Comparison of ENCODE assay signal across 8 cellular contexts in the genomic region with DNA sequence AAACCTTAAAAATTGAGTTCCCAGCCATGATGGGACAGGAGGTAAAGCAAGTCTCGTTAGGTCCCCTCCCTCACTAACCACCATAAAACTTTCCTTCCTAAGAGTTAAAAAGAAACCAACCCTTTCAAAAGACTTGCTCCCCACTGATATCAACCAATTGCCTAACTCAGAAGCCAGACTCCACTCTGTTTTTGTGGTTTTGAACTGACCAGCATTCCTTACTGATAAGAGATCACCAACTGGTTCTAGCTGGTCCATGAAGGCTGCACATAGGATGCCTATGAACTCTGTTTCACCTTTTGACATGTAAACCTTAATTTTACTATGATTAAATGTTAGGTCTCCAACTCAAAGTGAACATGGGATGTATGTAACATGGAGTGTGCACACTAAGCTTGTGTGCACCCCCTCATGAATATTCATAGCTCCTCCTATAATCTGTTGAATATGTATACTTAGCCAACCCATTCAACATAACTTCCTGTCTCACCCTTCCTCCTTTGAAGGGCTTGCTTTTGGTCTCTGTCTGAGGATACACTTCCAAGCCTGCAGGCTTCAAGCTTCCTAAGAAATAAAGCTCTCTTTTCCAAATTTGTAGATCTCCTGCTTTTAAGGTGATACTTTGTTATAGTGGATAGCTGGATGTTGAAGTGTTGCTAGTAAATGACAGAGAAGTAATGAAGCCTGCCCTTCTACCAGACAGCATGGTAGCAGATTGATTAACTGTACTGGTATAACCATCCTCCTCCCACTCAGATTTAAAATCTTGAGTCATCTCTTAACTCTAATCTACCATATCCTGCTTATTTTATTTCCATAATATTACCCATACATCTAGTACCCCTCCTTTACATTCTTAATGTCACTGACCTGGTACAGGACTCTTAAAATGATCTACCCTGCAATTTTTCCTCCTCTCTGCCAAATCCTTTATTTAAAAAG.
DNase-seq lines count a peak whose midpoint lies in the region; ATAC-seq, FAIRE-seq and TF ChIP-seq lines count a peak whose summit lies in the region.

No MANE protein-coding gene starts in this region.

- H2AK5ac ChIP-seq in mesenchymal stem cell (ENCODE audit: low read length, severe bottlenecking) = no peak overlapping the region

- no peak overlapping the region for H2BK120ac ChIP-seq in mesenchymal stem cell (ENCODE audit: low read depth, low read length)

- no peak overlapping the region for H4K8ac ChIP-seq in mesenchymal stem cell (ENCODE audit: low read length)

- no peak overlapping the region for H2BK12ac ChIP-seq in mesenchymal stem cell (ENCODE audit: low read length in 2 of 2)

- H2BK5ac ChIP-seq in mesenchymal stem cell (ENCODE audit: low read depth, low read length, poor library complexity, severe bottlenecking) = no peak overlapping the region

- no peak for TF ChIP-seq CTCF in CD4-positive, alpha-beta T cell (IDR thresholded peaks at IDR 0.05)
- no peak for TF ChIP-seq CTCF in astrocyte (IDR thresholded peaks at IDR 0.05; ENCODE audit: insufficient read depth, low read depth, low read length)
- no peak for TF ChIP-seq CTCF in testis (IDR thresholded peaks at IDR 0.05)

- no peak overlapping the region for H3K23ac ChIP-seq in mesenchymal stem cell (ENCODE audit: low read length in 2 of 2)

- no peak for TF ChIP-seq POLR2A in testis (IDR thresholded peaks at IDR 0.05)

- 84% methylated on average over 1 of the region's 1 CpG for WGBS in mesenchymal stem cell
- 27 to 97% methylated on average over 1 of the region's 1 CpG for WGBS in testis, 2 donors

- H3K36me3 Mint-ChIP-seq in CD4-positive, alpha-beta T cell (ENCODE audit: low read depth) = peaks cover 48% of the 10 kb centered on the region
- peaks cover 9% of the 10 kb centered on the region for H3K36me3 Mint-ChIP-seq in astrocyte (ENCODE audit: low read depth, unreplicated experiment)

- no peak overlapping the region for H4K91ac ChIP-seq in mesenchymal stem cell (ENCODE audit: low read length)

- no peaks in the 10 kb centered on the region for H3K27me3 Mint-ChIP-seq in CD4-positive, alpha-beta T cell
- no peaks in the 10 kb centered on the region for H3K27me3 Mint-ChIP-seq in astrocyte (ENCODE audit: low read depth, unreplicated experiment)

- no peaks in the 10 kb centered on the region for H3K27me3 ChIP-seq in CD4-positive, alpha-beta T cell (ENCODE audit: control insufficient read depth, insufficient read depth, low read length)
- no peaks in the 10 kb centered on the region for H3K27me3 ChIP-seq in astrocyte (ENCODE audit: insufficient read depth, low read length)
- H3K27me3 ChIP-seq in mesenchymal stem cell (ENCODE audit: control insufficient read depth in 1 of 2, insufficient read depth in 1 of 2, low read length in 2 of 2) = no peaks in the 10 kb centered on the region
- H3K27me3 ChIP-seq in testis = no peaks in the 10 kb centered on the region

- FAIRE-seq in astrocyte (lab: Jason Lieb, UNC) = peak; percentile 92

- peaks cover 81% of the 10 kb centered on the region for H4K20me1 ChIP-seq in astrocyte (ENCODE audit: insufficient read depth, low read length)

- peaks cover 91% of the 10 kb centered on the region for H3K4me1 Mint-ChIP-seq in CD4-positive, alpha-beta T cell (ENCODE audit: low read depth)
- peaks cover 43% of the 10 kb centered on the region for H3K4me1 Mint-ChIP-seq in astrocyte (ENCODE audit: low read depth, unreplicated experiment)

- no peak for DNase-seq in CD4-positive, alpha-beta T cell
- DNase-seq in HT-29 (ENCODE audit: low spot score) (peak; percentile 20), astrocyte (ENCODE audit: low read depth) (peak; percentile 88), mesenchymal stem cell (peak; percentile 78), testis (no peak), AML-193 (lab: John Stamatoyannopoulos, UW) (no peak)
- DNase-seq in central memory CD4-positive, alpha-beta T cell = no peak

- H3K4me3 ChIP-seq in astrocyte (ENCODE audit: insufficient read depth, low read depth, low read length) (peak overlapping the region; percentile 8), mesenchymal stem cell (ENCODE audit: insufficient read depth in 1 of 2, low read depth in 1 of 2, low read length in 2 of 2) (no peak overlapping the region), testis (no peak overlapping the region)

- H3K14ac ChIP-seq in mesenchymal stem cell (ENCODE audit: low read length in 2 of 2) = no peak overlapping the region

- H2AFZ ChIP-seq in astrocyte (ENCODE audit: low read depth, low read length) = no peak overlapping the region
- H2AFZ ChIP-seq in mesenchymal stem cell (ENCODE audit: low read depth, low read length) = no peak overlapping the region

- H3K18ac ChIP-seq in mesenchymal stem cell (ENCODE audit: low read depth in 1 of 2, low read length in 2 of 2) = no peak overlapping the region

- ATAC-seq in CD4-positive, alpha-beta T cell (ENCODE audit: poor library complexity) = peak; percentile 61
- ATAC-seq in GM19035 (IDR thresholded peaks at IDR 0.05; ENCODE audit: unreplicated experiment) = no peak

- H3K4me2 ChIP-seq in astrocyte (ENCODE audit: low read length) (peak overlapping the region; percentile 57), mesenchymal stem cell (ENCODE audit: low read length, poor library complexity, severe bottlenecking) (peak overlapping the region; percentile 19)

- no peak overlapping the region for H2BK15ac ChIP-seq in mesenchymal stem cell (ENCODE audit: low read depth, poor library complexity, severe bottlenecking)

- no peak overlapping the region for H3K9ac ChIP-seq in astrocyte (ENCODE audit: low read length)
- H3K9ac ChIP-seq in mesenchymal stem cell (ENCODE audit: low read length) = no peak overlapping the region

- CTCF ChIA-PET in CD4-positive, alpha-beta T cell (lab: Charles Lee) = interaction anchor here (1.6 kb wide), 1 partner anchor 9 kb away, joined by 4 read pairs; no protein-coding TSS in a partner anchor

- no peaks in the 10 kb centered on the region for H3K9me3 Mint-ChIP-seq in CD4-positive, alpha-beta T cell
- no peaks in the 10 kb centered on the region for H3K9me3 Mint-ChIP-seq in astrocyte (ENCODE audit: unreplicated experiment)

- peaks cover 93% of the 10 kb centered on the region for H3K79me2 ChIP-seq in astrocyte (ENCODE audit: insufficient read depth, low read length)

- POLR2A ChIA-PET in CD4-positive, alpha-beta T cell (lab: Charles Lee) = interaction anchor here (0.8 to 1.7 kb wide), 2 partner anchors 9 to 10 kb away, joined by 3 to 7 read pairs; no protein-coding TSS in a partner anchor

- H3K4me1 ChIP-seq in astrocyte (ENCODE audit: insufficient read depth, low read length) (peaks cover 15% of the 10 kb centered on the region), mesenchymal stem cell (ENCODE audit: control insufficient read depth, insufficient read depth, low read depth, low read length) (no peaks in the 10 kb centered on the region), testis (no peaks in the 10 kb centered on the region)

- peak overlapping the region; percentile 28 for H3K4me3 Mint-ChIP-seq in CD4-positive, alpha-beta T cell
- peak overlapping the region; percentile 73 for H3K4me3 Mint-ChIP-seq in astrocyte (ENCODE audit: unreplicated experiment)

- no peaks in the 10 kb centered on the region for H3K36me3 ChIP-seq in astrocyte (ENCODE audit: insufficient read depth, low read length)
- peaks cover 0 to 5% of the 10 kb centered on the region in 2 experiments for H3K36me3 ChIP-seq in mesenchymal stem cell (ENCODE audit: control insufficient read depth in 1 of 2, insufficient read depth in 2 of 2, low read depth in 1 of 2, low read length in 2 of 2)
- no peaks in the 10 kb centered on the region for H3K36me3 ChIP-seq in testis (ENCODE audit: low read depth, missing control alignments)

- H3K27ac ChIP-seq in CD4-positive, alpha-beta T cell (ENCODE audit: low read depth, low read length) = no peak overlapping the region
- H3K27ac ChIP-seq in astrocyte (ENCODE audit: low read depth, low read length) (peak overlapping the region; percentile 57), mesenchymal stem cell (ENCODE audit: low read length, poor library complexity, severe bottlenecking) (no peak overlapping the region), testis (no peak overlapping the region)

- H3K79me1 ChIP-seq in mesenchymal stem cell (replicated peaks; ENCODE audit: low read length, poor library complexity, severe bottlenecking) = peaks cover 14% of the 10 kb centered on the region

- no peaks in the 10 kb centered on the region for H3K9me3 ChIP-seq in CD4-positive, alpha-beta T cell (ENCODE audit: control insufficient read depth, low read length)
- H3K9me3 ChIP-seq in astrocyte (ENCODE audit: insufficient read depth, low read depth, low read length) = no peaks in the 10 kb centered on the region
- H3K9me3 ChIP-seq in mesenchymal stem cell (ENCODE audit: control insufficient read depth, low read length) = no peaks in the 10 kb centered on the region
- H3K9me3 ChIP-seq in testis = no peaks in the 10 kb centered on the region

- no peak overlapping the region for H3K4ac ChIP-seq in mesenchymal stem cell (ENCODE audit: low read depth in 1 of 2, low read length in 2 of 2)

- H3K27ac Mint-ChIP-seq in CD4-positive, alpha-beta T cell = peak overlapping the region; percentile 37
- H3K27ac Mint-ChIP-seq in astrocyte (ENCODE audit: unreplicated experiment) = peak overlapping the region; percentile 94

- intact Hi-C loops in CD4-positive, alpha-beta T cell (cut with DNase I, micrococcal nuclease) = no loop called here
- intact Hi-C loops in testis (cut with DNase I; ENCODE audit: low total_unique reads) = no loop called here

Comparison
In these comparisons a context has a peak if more than half of its experiments do, and no peak if none do; other contexts are left out.
1. DNase-seq: peak in HT-29 (single experiment), astrocyte (single experiment) and mesenchymal stem cell (single experiment); none in CD4-positive, alpha-beta T cell (0 of 10), central memory CD4-positive, alpha-beta T cell (single experiment), testis (single experiment) and AML-193 (0 of 2).